9 cellular contexts compared by ENCODE assay signal in the genomic region with DNA sequence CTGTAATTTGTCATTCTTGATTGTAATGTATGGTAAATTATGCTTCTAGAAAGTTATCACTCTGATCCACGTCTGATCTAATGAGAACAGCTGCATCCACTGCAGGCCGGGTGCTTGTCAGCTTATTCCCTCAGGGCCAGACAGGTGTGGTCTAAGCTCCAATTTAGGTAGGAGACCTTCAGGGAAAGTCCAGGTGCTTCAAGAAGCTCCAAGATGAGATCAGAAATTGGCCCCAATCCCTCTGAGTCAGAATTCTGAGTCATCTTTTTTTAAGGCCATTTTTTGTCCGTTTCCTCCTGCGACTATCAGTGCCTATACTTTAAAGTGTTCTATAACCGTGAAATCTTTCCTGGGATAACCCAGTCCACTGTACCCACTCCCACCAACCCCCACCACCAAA.
DNase-seq lines count a peak whose midpoint lies in the region; ATAC-seq, FAIRE-seq and TF ChIP-seq lines count a peak whose summit lies in the region.
"Had no signal": no experiment of that assay in that cellular context is flagged by ENCODE, and none has a peak within 500 bp of the region (broad histone marks: within the 10 kb centered on the region; RNA-seq: fewer than 3 reads in every experiment).

No MANE protein-coding gene starts in this region.

- DNase-seq in LHCN-M2 (ENCODE audit: low read depth) (peak; percentile 88), astrocyte of the cerebellum (ENCODE audit: low read depth) (peak; percentile 83), hepatocyte (ENCODE audit: low spot score) (peak; percentile 27), suprapubic skin (ENCODE audit: low spot score in 2 of 2) (no peak), frontal cortex (ENCODE audit: low spot score in 2 of 2) (no peak)
- DNase-seq in stimulated activated CD4-positive, alpha-beta T cell treated with anti-CD3 and anti-CD28 coated beads, Interleukin-4, amount 100 ng/mL, for 4 hours = no peak
- DNase-seq: effector memory CD4-positive, alpha-beta T cell had no signal

- WGBS in hepatocyte (ENCODE audit: low lambda C conversion rate, missing lambda C conversion rate) = 82% methylated on average over 5 of the region's 5 CpGs
- 30% methylated on average over 5 of the region's 5 CpGs for WGBS in suprapubic skin

- no peak overlapping the region for H3K4me2 ChIP-seq in hepatocyte

- no peaks in the 10 kb centered on the region for H3K36me3 ChIP-seq in hepatocyte (replicated peaks; ENCODE audit: insufficient read depth, low read depth)
- no peaks in the 10 kb centered on the region for H3K36me3 ChIP-seq in suprapubic skin

- H3K4me3 ChIP-seq in astrocyte of the cerebellum (ENCODE audit: low read depth, low read length) (no peak overlapping the region), hepatocyte (no peak overlapping the region), suprapubic skin (no peak overlapping the region)

- no peak for FAIRE-seq in frontal cortex (lab: Jason Lieb, UNC)

- in situ Hi-C loops in astrocyte of the cerebellum (cut with HindIII; ENCODE audit: low sequenced_read_pairs) = no loop called here

- H2AFZ ChIP-seq in hepatocyte = no peak overlapping the region

- no peak for TF ChIP-seq POLR2A in suprapubic skin (IDR thresholded peaks at IDR 0.05)

- no peaks in the 10 kb centered on the region for H4K20me1 ChIP-seq in hepatocyte (ENCODE audit: insufficient read depth, poor library complexity, severe bottlenecking)

- no peak for TF ChIP-seq EP300 in suprapubic skin (IDR thresholded peaks at IDR 0.05)

- H3K27ac ChIP-seq in hepatocyte (no peak overlapping the region), suprapubic skin (peak overlapping the region; percentile 59)

- no peaks in the 10 kb centered on the region for H3K79me2 ChIP-seq in hepatocyte

- H3K9me3 ChIP-seq in hepatocyte (ENCODE audit: low read depth) (no peaks in the 10 kb centered on the region), suprapubic skin (no peaks in the 10 kb centered on the region)

- H3K4me1 ChIP-seq in hepatocyte (ENCODE audit: insufficient read depth) = peaks cover 3% of the 10 kb centered on the region
- H3K4me1 ChIP-seq in suprapubic skin = peaks cover 46% of the 10 kb centered on the region

- TF ChIP-seq CTCF in astrocyte of the cerebellum (IDR thresholded peaks at IDR 0.05; ENCODE audit: low read depth, low read length, missing control alignments) = no peak
- no peak for TF ChIP-seq CTCF in hepatocyte (IDR thresholded peaks at IDR 0.05; ENCODE audit: poor library complexity)
- TF ChIP-seq CTCF in suprapubic skin (IDR thresholded peaks at IDR 0.05) = no peak

- H3K27me3 ChIP-seq in hepatocyte = no peaks in the 10 kb centered on the region
- H3K27me3 ChIP-seq in suprapubic skin = no peaks in the 10 kb centered on the region

- ATAC-seq in HG03108 (IDR thresholded peaks at IDR 0.05; ENCODE audit: unreplicated experiment) = no peak
- ATAC-seq in GM18502 (IDR thresholded peaks at IDR 0.05; ENCODE audit: poor library complexity, unreplicated experiment) = no peak

- H3K9me2 ChIP-seq in hepatocyte (replicated peaks; ENCODE audit: insufficient read depth) = no peaks in the 10 kb centered on the region

Comparison
In these comparisons a context has a peak if more than half of its experiments do, and no peak if none do; other contexts are left out.
1. DNase-seq: peak in LHCN-M2 (single experiment), astrocyte of the cerebellum (single experiment) and hepatocyte (single experiment); none in suprapubic skin (0 of 2), stimulated activated CD4-positive, alpha-beta T cell treated with anti-CD3 and anti-CD28 coated beads, Interleukin-4, amount 100 ng/mL, for 4 hours (0 of 2) and frontal cortex (0 of 2).